8 cellular contexts compared by ENCODE assay signal in the genomic region with DNA sequence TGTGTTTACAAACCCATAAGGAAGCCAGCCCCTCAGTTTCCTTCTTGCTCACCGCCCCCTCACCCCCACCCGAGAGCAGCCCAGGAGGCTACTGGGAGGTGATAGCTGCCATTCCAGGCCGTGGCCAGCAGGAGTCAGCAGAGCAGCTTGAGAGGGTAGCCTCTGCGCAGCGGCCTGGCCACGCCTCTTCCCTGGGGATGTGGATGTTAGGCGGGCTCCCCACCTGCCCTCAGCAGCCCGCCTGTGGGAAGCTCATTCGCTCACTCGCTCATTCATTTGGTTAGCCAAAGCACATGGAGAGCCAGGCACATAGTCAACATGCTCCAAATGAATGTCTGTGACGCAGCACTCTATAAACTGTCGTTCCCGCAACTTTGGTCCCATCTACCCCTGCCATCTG. TPM values are rescaled to one million over a fixed set of nuclear protein-coding genes. Genes with fewer than 3 reads are reported as not detected.
A peak's percentile ranks its signal among the peaks of the same experiment; 100 is the strongest.
DNase-seq lines count a peak whose midpoint lies in the region; ATAC-seq, FAIRE-seq and TF ChIP-seq lines count a peak whose summit lies in the region.

No MANE protein-coding gene starts in this region.

- no peaks in the 10 kb centered on the region for H3K79me2 ChIP-seq in OCI-LY1 (ENCODE audit: insufficient read depth, low read length)

- no peaks in the 10 kb centered on the region for H3F3A ChIP-seq in OCI-LY1 (ENCODE audit: insufficient read depth, low read length)

- FAIRE-seq in HTR-8/SVneo (lab: Jason Lieb, UNC): no peak

- H3K4me3 ChIP-seq in OCI-LY1 (ENCODE audit: low read depth, low read length, poor library complexity, severe bottlenecking): no peak overlapping the region

- DNase-seq in HTR-8/SVneo (ENCODE audit: insufficient read length, low spot score) (peak; percentile 70), activated T-cell treated with anti-CD3 and anti-CD28 coated beads for 48 hours (ENCODE audit: low read depth) (peak; percentile 79), erythroblast (lab: John Stamatoyannopoulos, UW) (peak; percentile 79 to 88), naive B cell (peak; percentile 73)
- DNase-seq in stimulated activated naive CD4-positive, alpha-beta T cell (lab: John Stamatoyannopoulos, UW): peak; percentile 54 to 78 (median 67)

- no peak overlapping the region for H3K4me2 ChIP-seq in OCI-LY1 (ENCODE audit: low read length)

- peak overlapping the region; percentile 36 for H3K27ac ChIP-seq in OCI-LY1 (ENCODE audit: low read depth, low read length, poor library complexity, severe bottlenecking)

- no peak for TF ChIP-seq POLR2A in erythroblast (IDR thresholded peaks at IDR 0.05; ENCODE audit: low read length)

- no peak overlapping the region for H3K9ac ChIP-seq in OCI-LY1 (ENCODE audit: low read length)

- H3K9me3 Mint-ChIP-seq in naive B cell: no peaks in the 10 kb centered on the region

- no peaks in the 10 kb centered on the region for H3K4me1 ChIP-seq in OCI-LY1 (ENCODE audit: insufficient read depth, low read length, severe bottlenecking)

- H3K27ac Mint-ChIP-seq in naive B cell: peak overlapping the region; percentile 34 to 95 (median 90)

- peaks cover 19 to 33% (median 23%) of the 10 kb centered on the region in 3 donors for H3K4me1 Mint-ChIP-seq in naive B cell

- H3K27me3 Mint-ChIP-seq in naive B cell: no peaks in the 10 kb centered on the region

- ATAC-seq in naive B cell (ENCODE audit: low read depth in 2 of 2) (peak; percentile 76 to 83), GM18511 (IDR thresholded peaks at IDR 0.05; ENCODE audit: unreplicated experiment) (no peak)

- H3K27me3 ChIP-seq in OCI-LY1 (ENCODE audit: insufficient read depth, low read length): no peaks in the 10 kb centered on the region

- no peaks in the 10 kb centered on the region for H3K9me3 ChIP-seq in OCI-LY1 (ENCODE audit: low read length)

- no peaks in the 10 kb centered on the region for H4K20me1 ChIP-seq in OCI-LY1 (ENCODE audit: insufficient read depth, low read length)

- H3K36me3 Mint-ChIP-seq in naive B cell: no peaks in the 10 kb centered on the region

- peak overlapping the region in 3 of 8 donors; percentile 17 to 82 (median 22) for H3K4me3 Mint-ChIP-seq in naive B cell

- H3K9me2 ChIP-seq in OCI-LY1 (ENCODE audit: low read depth, low read length): no peaks in the 10 kb centered on the region

- TF ChIP-seq CTCF in GM12872 (IDR thresholded peaks at IDR 0.05; ENCODE audit: insufficient read depth, low read depth, low read length) (peak; percentile 98), OCI-LY1 (IDR thresholded peaks at IDR 0.05; ENCODE audit: low read length) (peak; percentile 93)

- H3K36me3 ChIP-seq in OCI-LY1 (ENCODE audit: insufficient read depth, low read length): peaks cover 77% of the 10 kb centered on the region

- no peak overlapping the region for H2AFZ ChIP-seq in OCI-LY1 (ENCODE audit: low read length)

RNA-seq across cellular contexts. Expression of a gene that starts 6.1 kb away (rescaled TPM):
- polyA plus RNA-seq in naive B cell (ENCODE audit: low read depth in 6 of 6): 10 to 100 TPM; 46.3 to 78.7 (median 54.2) TPM

RNA-seq across cellular contexts. Expression of a gene that starts 13.2 kb away (rescaled TPM):
- 1 to 10 TPM in 1 of 6 donors, under 1 TPM in 1, not detected in 4; 0.73 to 1.0 TPM for polyA plus RNA-seq in naive B cell (ENCODE audit: low read depth in 6 of 6)

RNA-seq across cellular contexts. Expression of a gene that starts 26.9 kb away (rescaled TPM):
- 10 to 100 TPM; 19.7 to 36.6 (median 25.0) TPM for polyA plus RNA-seq in naive B cell (ENCODE audit: low read depth in 6 of 6)

RNA-seq across cellular contexts. Expression of a gene that starts 37.0 kb away (rescaled TPM):
- polyA plus RNA-seq in naive B cell (ENCODE audit: low read depth in 6 of 6): 10 to 100 TPM; 12.3 to 36.9 (median 21.6) TPM

RNA-seq across cellular contexts. Expression of a gene that starts 44.3 kb away (rescaled TPM):
- 10 to 100 TPM; 17.2 to 27.8 (median 19.8) TPM for polyA plus RNA-seq in naive B cell (ENCODE audit: low read depth in 6 of 6)
